Comparison of ENCODE assay signal across 10 cellular contexts in genomic region chr3:192675958-192676649, GRCh38. TPM values are rescaled to one million over a fixed set of nuclear protein-coding genes. Genes with fewer than 3 reads are reported as not detected.
DNase-seq lines count a peak whose midpoint lies in the region; ATAC-seq lines count a peak whose summit lies in the region.
"Had no signal": no experiment of that assay in that cellular context is flagged by ENCODE, and none has a peak within 500 bp of the region (broad histone marks: within the 10 kb centered on the region; RNA-seq: fewer than 3 reads in every experiment).

No MANE protein-coding gene starts in this region.

- no peaks in the 10 kb centered on the region for H3K27me3 ChIP-seq in effector memory CD4-positive, alpha-beta T cell (replicated peaks; ENCODE audit: control insufficient read depth, insufficient read depth, low read length, poor library complexity, severe bottlenecking)

- no peak overlapping the region for H3K27ac ChIP-seq in effector memory CD4-positive, alpha-beta T cell (ENCODE audit: insufficient read depth, low read length, poor library complexity, severe bottlenecking)

- no peak overlapping the region for H3K4me3 ChIP-seq in effector memory CD4-positive, alpha-beta T cell (ENCODE audit: insufficient read depth, low read depth, low read length, poor library complexity, severe bottlenecking)

- intact Hi-C loops in left colon (cut with DNase I, micrococcal nuclease) = no loop called here

- ATAC-seq in GM18511 (IDR thresholded peaks at IDR 0.05; ENCODE audit: unreplicated experiment) (peak; percentile 74), GM19395 (IDR thresholded peaks at IDR 0.05; ENCODE audit: unreplicated experiment) (peak; percentile 84), HG03039 (IDR thresholded peaks at IDR 0.05; ENCODE audit: unreplicated experiment) (peak; percentile 75), left colon (no peak), HG03025 (IDR thresholded peaks at IDR 0.05; ENCODE audit: low FRiP score, unreplicated experiment) (no peak), left lobe of liver (no peak)

- H3K9me3 ChIP-seq in effector memory CD4-positive, alpha-beta T cell (ENCODE audit: control insufficient read depth, low read length) = no peaks in the 10 kb centered on the region

- DNase-seq in NOMO-1 treated with DMSO at 0.1 percent for 48 hours (lab: John Stamatoyannopoulos, UW; ENCODE audit: unreplicated experiment) (peak; percentile 88), left colon (no peak), left lobe of liver (ENCODE audit: low spot score) (no peak)
- DNase-seq in effector memory CD4-positive, alpha-beta T cell = no peak
- DNase-seq: NCI-H526, posterior cingulate gyrus had no signal

- H3K4me1 ChIP-seq in effector memory CD4-positive, alpha-beta T cell (ENCODE audit: control insufficient read depth, insufficient read depth, low read length, poor library complexity, severe bottlenecking) = no peaks in the 10 kb centered on the region

- H3K36me3 ChIP-seq in effector memory CD4-positive, alpha-beta T cell (ENCODE audit: control insufficient read depth, insufficient read depth, low read length) = no peaks in the 10 kb centered on the region

RNA-seq across cellular contexts. Expression of gene FGF12, which starts 51.2 kb away (rescaled TPM):
- under 1 TPM; 0.21 to 0.56 TPM for total RNA-seq in left colon
- total RNA-seq in left lobe of liver = 0.63 TPM

Comparison
In these comparisons a context has a peak if more than half of its experiments do, and no peak if none do; other contexts are left out.
1. ATAC-seq: peak in GM18511 (single experiment), GM19395 (single experiment) and HG03039 (single experiment); none in left colon (single experiment), HG03025 (single experiment) and left lobe of liver (single experiment).